Comparison of ENCODE assay signal across 13 cellular contexts in the genomic region with DNA sequence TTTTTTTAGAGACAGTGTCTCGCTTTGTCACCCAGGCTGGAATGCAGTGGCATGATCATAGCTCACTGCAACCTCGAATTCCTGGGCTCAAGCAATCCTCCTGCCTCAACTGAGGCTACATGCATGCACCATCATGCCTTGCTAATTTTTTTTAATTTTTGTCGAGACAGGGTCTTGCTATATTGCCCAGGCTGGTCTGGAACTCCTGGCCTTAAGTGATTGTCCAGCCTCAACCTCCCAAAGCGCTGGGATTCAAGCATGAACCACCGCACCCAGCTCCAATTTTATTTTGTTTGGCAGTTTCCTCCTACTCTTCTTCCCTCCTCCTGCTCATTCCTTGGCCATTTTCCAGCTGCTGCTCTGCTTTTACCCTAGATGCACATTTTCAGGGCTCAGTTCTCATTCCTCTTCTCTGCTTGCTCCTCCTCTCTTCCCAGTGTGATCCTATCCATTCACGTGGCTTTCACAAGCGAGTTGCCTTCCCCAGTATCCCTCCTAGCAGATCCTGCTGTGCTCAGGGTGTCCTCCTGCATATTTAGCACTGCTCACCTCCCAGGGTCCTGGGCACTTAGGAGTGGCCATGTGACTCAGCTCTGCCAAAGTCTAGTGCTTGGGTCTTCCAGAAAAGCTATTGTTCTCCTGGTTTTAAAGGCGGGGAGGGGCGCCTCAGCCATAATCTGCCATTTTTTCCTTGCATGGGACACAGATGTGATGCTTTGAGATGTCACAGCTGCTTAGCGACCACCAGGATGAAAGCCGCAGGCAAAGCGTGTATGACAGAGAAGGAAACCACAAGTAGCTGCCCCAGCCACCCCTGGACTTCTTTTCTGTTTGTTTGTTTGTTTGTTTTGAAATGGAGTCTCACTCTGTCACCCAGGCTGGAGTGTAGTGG. TPM values are rescaled to one million over a fixed set of nuclear protein-coding genes. Genes with fewer than 3 reads are reported as not detected.
DNase-seq lines count a peak whose midpoint lies in the region; TF ChIP-seq lines count a peak whose summit lies in the region.
"Had no signal": no experiment of that assay in that cellular context is flagged by ENCODE, and none has a peak within 500 bp of the region (broad histone marks: within the 10 kb centered on the region; RNA-seq: fewer than 3 reads in every experiment).

No MANE protein-coding gene starts in this region.

- 64 to 65% methylated on average over 12 of the region's 12 CpGs for WGBS in GM23248 (ENCODE audit: low coverage in 1 of 2, low lambda C conversion rate in 2 of 2, missing lambda C conversion rate in 2 of 2), 2 experiments

- peaks cover 11% of the 10 kb centered on the region for H3K4me1 Mint-ChIP-seq in mesothelial cell of epicardium
- H3K4me1 Mint-ChIP-seq: activated B cell treated with CpG ODN at 0.5 μM for 24 hours had no signal

- H3K36me3 Mint-ChIP-seq in mesothelial cell of epicardium, result peaks cover 4% of the 10 kb centered on the region

- no peaks in the 10 kb centered on the region for H3K79me2 ChIP-seq in GM23248 (ENCODE audit: insufficient read depth)

- H3K27ac Mint-ChIP-seq in mesothelial cell of epicardium, result peak overlapping the region; percentile 17
- H3K27ac Mint-ChIP-seq: activated B cell treated with CpG ODN at 0.5 μM for 24 hours; activated T-cell treated with anti-CD3 and anti-CD28 coated beads, Interleukin-2, amount 50 U/mL, for 72 hours had no signal

- H3K4me3 Mint-ChIP-seq in mesothelial cell of epicardium, result no peak overlapping the region
- H3K4me3 Mint-ChIP-seq: activated B cell treated with CpG ODN at 0.5 μM for 24 hours; activated T-cell treated with anti-CD3 and anti-CD28 coated beads, Interleukin-2, amount 50 U/mL, for 72 hours had no signal

- no peaks in the 10 kb centered on the region for H3K9me2 ChIP-seq in GM23248 (ENCODE audit: insufficient read depth)

- no peak for TF ChIP-seq CTCF in mesothelial cell of epicardium (IDR thresholded peaks at IDR 0.05; ENCODE audit: unreplicated experiment)

- H2AFZ ChIP-seq in GM23248, result no peak overlapping the region

- in situ Hi-C loops in GM23248 (cut with MboI), result no loop called here

- H3K9me3 Mint-ChIP-seq in mesothelial cell of epicardium, result no peaks in the 10 kb centered on the region
- H3K9me3 Mint-ChIP-seq: activated B cell treated with CpG ODN at 0.5 μM for 24 hours; activated T-cell treated with anti-CD3 and anti-CD28 coated beads, Interleukin-2, amount 50 U/mL, for 72 hours had no signal

- H3K4me2 ChIP-seq in GM23248 (ENCODE audit: unreplicated experiment), result no peak overlapping the region

- no peak overlapping the region for H3K9ac ChIP-seq in GM23248

- no peaks in the 10 kb centered on the region for H3K27me3 Mint-ChIP-seq in mesothelial cell of epicardium (ENCODE audit: low read depth)
- H3K27me3 Mint-ChIP-seq: activated B cell treated with CpG ODN at 0.5 μM for 24 hours had no signal

- H3K27me3 ChIP-seq in GM23248 (replicated peaks; ENCODE audit: insufficient read depth), result no peaks in the 10 kb centered on the region
- H3K27me3 ChIP-seq: pancreas had no signal

- no peaks in the 10 kb centered on the region for H3F3A ChIP-seq in GM23248 (ENCODE audit: insufficient read depth)

- no peaks in the 10 kb centered on the region for H3K36me3 ChIP-seq in GM23248 (ENCODE audit: low read depth)

- DNase-seq in A172 (ENCODE audit: low spot score) (peak; percentile 44), GM23248 (peak; percentile 55), cerebellar cortex (ENCODE audit: low spot score) (peak; percentile 40), mesothelial cell of epicardium (ENCODE audit: low spot score in 2 of 2, unreplicated experiment in 2 of 2) (no peak), COR-L47 (lab: John Stamatoyannopoulos, UW) (no peak), NCI-H774 (lab: John Stamatoyannopoulos, UW) (no peak), NCI-H1105 (lab: John Stamatoyannopoulos, UW) (no peak), SIG-M5 (lab: John Stamatoyannopoulos, UW) (no peak)
- DNase-seq: activated B cell treated with CpG ODN at 0.5 μM for 24 hours; activated T-cell treated with anti-CD3 and anti-CD28 coated beads, Interleukin-2, amount 50 U/mL, for 72 hours; foreskin melanocyte; SHP77 had no signal

- H3K9me3 ChIP-seq in GM23248 (ENCODE audit: low read depth), result no peaks in the 10 kb centered on the region
- H3K9me3 ChIP-seq: pancreas had no signal

- no peaks in the 10 kb centered on the region for H4K20me1 ChIP-seq in GM23248 (ENCODE audit: insufficient read depth)

- no peak overlapping the region for H3K4me3 ChIP-seq in GM23248
- H3K4me3 ChIP-seq: pancreas had no signal

- no peak overlapping the region for H3K27ac ChIP-seq in GM23248
- H3K27ac ChIP-seq: pancreas had no signal

- no peaks in the 10 kb centered on the region for H3K4me1 ChIP-seq in GM23248 (ENCODE audit: insufficient read depth)
- H3K4me1 ChIP-seq: pancreas had no signal

RNA-seq across cellular contexts. Expression of gene PSEN2, which starts 33.6 kb away (rescaled TPM):
- total RNA-seq in A172 (2014; rRNA removed; shearing (Covaris generic)), result 45.7 and 46.0 TPM in 2 replicates
- 7.0 and 13.9 TPM in 2 replicates for total RNA-seq in GM23248 (2014; rRNA removed; shearing (Covaris generic))
- polyA plus RNA-seq in GM23248 (2016; fragmentation: Nextera tagmentation; extraction: Ambion mirVana), result 7.5 and 10.8 TPM in 2 replicates
- 12.4 to 14.0 TPM (median 13.4 TPM) in 3 replicates for total RNA-seq in mesothelial cell of epicardium

RNA-seq across cellular contexts. Expression of gene COQ8A, which starts 36.0 kb away (rescaled TPM):
- total RNA-seq in A172 (2014; rRNA removed; shearing (Covaris generic)), result 6.9 and 7.9 TPM in 2 replicates
- total RNA-seq in GM23248 (2014; rRNA removed; shearing (Covaris generic)), result 8.3 and 10.5 TPM in 2 replicates
- 7.9 and 8.7 TPM in 2 replicates for polyA plus RNA-seq in GM23248 (2016; fragmentation: Nextera tagmentation; extraction: Ambion mirVana)
- 17.7 to 22.7 TPM (median 19.9 TPM) in 3 replicates for total RNA-seq in mesothelial cell of epicardium

Comparison
In these comparisons a context has a peak if more than half of its experiments do, and no peak if none do; other contexts are left out.
1. DNase-seq: peak in A172 (single experiment), GM23248 (single experiment) and cerebellar cortex (single experiment); none in mesothelial cell of epicardium (0 of 2), COR-L47 (single experiment), NCI-H774 (single experiment), NCI-H1105 (single experiment) and SIG-M5 (single experiment).